19 cellular contexts compared by ENCODE assay signal in genomic region chr2:28601612-28602011, GRCh38.
DNase-seq lines count a peak whose midpoint lies in the region; ATAC-seq, FAIRE-seq and TF ChIP-seq lines count a peak whose summit lies in the region.
"Had no signal": no experiment of that assay in that cellular context is flagged by ENCODE, and none has a peak within 500 bp of the region (broad histone marks: within the 10 kb centered on the region; RNA-seq: fewer than 3 reads in every experiment).

No MANE protein-coding gene starts in this region.

- H3K4me1 ChIP-seq in muscle layer of duodenum (ENCODE audit: control insufficient read depth in 1 of 2, insufficient read depth in 2 of 2, low read length in 2 of 2): peaks cover 5 to 6% of the 10 kb centered on the region in 2 donors
- H3K4me1 ChIP-seq in kidney (ENCODE audit: control insufficient read depth in 1 of 2, insufficient read depth in 1 of 2, low read depth in 1 of 2, low read length in 2 of 2): peaks cover 0 to 4% of the 10 kb centered on the region in 2 donors

- H3K9me3 ChIP-seq in muscle layer of duodenum (ENCODE audit: control insufficient read depth in 1 of 2, low read length in 2 of 2) (no peaks in the 10 kb centered on the region), T-helper 17 cell (ENCODE audit: control insufficient read depth, low read length, poor library complexity, severe bottlenecking) (no peaks in the 10 kb centered on the region), kidney (ENCODE audit: control insufficient read depth in 1 of 2, low read length in 2 of 2) (no peaks in the 10 kb centered on the region)
- H3K9me3 ChIP-seq: gastrocnemius medialis, ovary had no signal

- TF ChIP-seq CTCF in NB4 (IDR thresholded peaks at IDR 0.05; ENCODE audit: low read depth, low read length) (no peak), kidney (IDR thresholded peaks at IDR 0.05; ENCODE audit: borderline replicate concordance, extremely low read depth, insufficient read depth) (no peak)

- no peaks in the 10 kb centered on the region for H3K27me3 Mint-ChIP-seq in dendritic cell treated with granulocyte-macrophage colony-stimulating factor and Interleukin-4, amounts not matched to agents 40 ng/mL and 50 ng/mL, for 4 days
- H3K27me3 Mint-ChIP-seq in T-helper 17 cell: no peaks in the 10 kb centered on the region
- H3K27me3 Mint-ChIP-seq: activated CD4-positive, alpha-beta T cell treated with anti-CD3 and anti-CD28 coated beads, Interleukin-2, amount 10 ng/mL, durations not matched to agents 24 days and 14 days; activated T-cell treated with anti-CD3 and anti-CD28 coated beads, Interleukin-2, amount 50 U/mL, for 24 hours had no signal

- H3K27ac ChIP-seq in muscle layer of duodenum (ENCODE audit: low read length) (peak overlapping the region; percentile 62), kidney (ENCODE audit: low read depth in 2 of 2, low read length in 2 of 2) (peak overlapping the region in 1 of 2 donors; percentile 41)
- H3K27ac ChIP-seq: ovary had no signal

- H3K36me3 ChIP-seq in muscle layer of duodenum (ENCODE audit: control insufficient read depth in 1 of 2, insufficient read depth in 2 of 2, low read length in 2 of 2) (no peaks in the 10 kb centered on the region), kidney (ENCODE audit: control insufficient read depth in 1 of 2, insufficient read depth in 2 of 2, low read length in 2 of 2) (no peaks in the 10 kb centered on the region)
- H3K36me3 ChIP-seq: gastrocnemius medialis, ovary had no signal

- no peaks in the 10 kb centered on the region for H3K9me3 Mint-ChIP-seq in dendritic cell treated with granulocyte-macrophage colony-stimulating factor and Interleukin-4, amounts not matched to agents 40 ng/mL and 50 ng/mL, for 4 days
- H3K9me3 Mint-ChIP-seq: activated CD4-positive, alpha-beta T cell treated with anti-CD3 and anti-CD28 coated beads, Interleukin-2, amount 10 ng/mL, durations not matched to agents 24 days and 14 days; activated T-cell treated with anti-CD3 and anti-CD28 coated beads, Interleukin-2, amount 50 U/mL, for 24 hours had no signal

- intact Hi-C loops in dendritic cell treated with granulocyte-macrophage colony-stimulating factor and Interleukin-4, amounts not matched to agents 40 ng/mL and 50 ng/mL, for 4 days (cut with micrococcal nuclease): loop anchor here (2.0 kb wide), 1 partner anchor 149 kb away; the partner anchor contains the start of gene PPP1CB
- intact Hi-C loops in kidney (cut with DNase I): no loop called here

- no peak for TF ChIP-seq POLR2A in NB4 (IDR thresholded peaks at IDR 0.05; ENCODE audit: extremely low read depth, insufficient read length)

- FAIRE-seq in frontal cortex (lab: Jason Lieb, UNC): no peak
- no peak for FAIRE-seq in kidney (lab: Jason Lieb, UNC)
- FAIRE-seq: A549, GM12892 had no signal

- no peaks in the 10 kb centered on the region for H3K27me3 ChIP-seq in muscle layer of duodenum (ENCODE audit: low read depth, low read length)
- H3K27me3 ChIP-seq: gastrocnemius medialis, ovary had no signal

- H3K4me3 Mint-ChIP-seq in dendritic cell treated with granulocyte-macrophage colony-stimulating factor and Interleukin-4, amounts not matched to agents 40 ng/mL and 50 ng/mL, for 4 days: peak overlapping the region; percentile 60
- no peak overlapping the region for H3K4me3 Mint-ChIP-seq in T-helper 17 cell
- H3K4me3 Mint-ChIP-seq: activated CD4-positive, alpha-beta T cell treated with anti-CD3 and anti-CD28 coated beads, Interleukin-2, amount 10 ng/mL, durations not matched to agents 24 days and 14 days; activated T-cell treated with anti-CD3 and anti-CD28 coated beads, Interleukin-2, amount 50 U/mL, for 24 hours had no signal

- H3K36me3 Mint-ChIP-seq in dendritic cell treated with granulocyte-macrophage colony-stimulating factor and Interleukin-4, amounts not matched to agents 40 ng/mL and 50 ng/mL, for 4 days (ENCODE audit: low read depth): no peaks in the 10 kb centered on the region
- no peaks in the 10 kb centered on the region for H3K36me3 Mint-ChIP-seq in T-helper 17 cell (ENCODE audit: low read depth)

- no peak overlapping the region for H3K9ac ChIP-seq in kidney (ENCODE audit: low read length in 2 of 2)

- H3K27ac Mint-ChIP-seq in dendritic cell treated with granulocyte-macrophage colony-stimulating factor and Interleukin-4, amounts not matched to agents 40 ng/mL and 50 ng/mL, for 4 days: peak overlapping the region; percentile 84
- no peak overlapping the region for H3K27ac Mint-ChIP-seq in T-helper 17 cell
- H3K27ac Mint-ChIP-seq: activated CD4-positive, alpha-beta T cell treated with anti-CD3 and anti-CD28 coated beads, Interleukin-2, amount 10 ng/mL, durations not matched to agents 24 days and 14 days; activated T-cell treated with anti-CD3 and anti-CD28 coated beads, Interleukin-2, amount 50 U/mL, for 24 hours had no signal

- no peak for ATAC-seq in T-helper 17 cell
- ATAC-seq: A549, gastrocnemius medialis, Panc1 had no signal

- peaks cover 47% of the 10 kb centered on the region for H3K4me1 Mint-ChIP-seq in dendritic cell treated with granulocyte-macrophage colony-stimulating factor and Interleukin-4, amounts not matched to agents 40 ng/mL and 50 ng/mL, for 4 days (ENCODE audit: low read depth)
- peaks cover 9% of the 10 kb centered on the region for H3K4me1 Mint-ChIP-seq in T-helper 17 cell

- H3K4me3 ChIP-seq in NB4 (ENCODE audit: low read depth, low read length) (no peak overlapping the region), muscle layer of duodenum (ENCODE audit: low read depth in 1 of 2, low read length in 2 of 2) (peak overlapping the region in 1 of 2 donors; percentile 33), kidney (ENCODE audit: low read length in 2 of 2) (no peak overlapping the region)
- H3K4me3 ChIP-seq: A549, ovary had no signal

- peak; percentile 64 to 75 for DNase-seq in AML-193 (lab: John Stamatoyannopoulos, UW)
- peak; percentile 87 for DNase-seq in NB4 (ENCODE audit: low read depth)
- no peak for DNase-seq in T-helper 17 cell
- DNase-seq in stimulated activated CD4-positive, alpha-beta T cell treated with anti-CD3 and anti-CD28 coated beads, Interleukin-12 subunit alpha, Interleukin-12 subunit beta, amount 100 ng/mL, for 4 hours: no peak
- DNase-seq in frontal cortex (ENCODE audit: low spot score in 2 of 2): no peak
- no peak for DNase-seq in kidney
- DNase-seq: activated CD4-positive, alpha-beta T cell treated with anti-CD3 and anti-CD28 coated beads, Interleukin-2, amount 10 ng/mL, durations not matched to agents 24 days and 14 days; activated T-cell treated with anti-CD3 and anti-CD28 coated beads, Interleukin-2, amount 50 U/mL, for 24 hours; cerebellar nuclear complex; gastrocnemius medialis; midbrain; NCI-H2029 treated with DMSO at 0.1 percent for 48 hours; NCI-H524 treated with DMSO at 0.1 percent for 48 hours had no signal

Comparison
In these comparisons a context has a peak if more than half of its experiments do, and no peak if none do; other contexts are left out.
1. DNase-seq: peak in AML-193 (2 of 2) and NB4 (single experiment); none in T-helper 17 cell (0 of 3), stimulated activated CD4-positive, alpha-beta T cell treated with anti-CD3 and anti-CD28 coated beads, Interleukin-12 subunit alpha, Interleukin-12 subunit beta, amount 100 ng/mL, for 4 hours (single experiment), frontal cortex (0 of 2) and kidney (single experiment).